Comparison of ENCODE assay signal across 12 cellular contexts in the genomic region with DNA sequence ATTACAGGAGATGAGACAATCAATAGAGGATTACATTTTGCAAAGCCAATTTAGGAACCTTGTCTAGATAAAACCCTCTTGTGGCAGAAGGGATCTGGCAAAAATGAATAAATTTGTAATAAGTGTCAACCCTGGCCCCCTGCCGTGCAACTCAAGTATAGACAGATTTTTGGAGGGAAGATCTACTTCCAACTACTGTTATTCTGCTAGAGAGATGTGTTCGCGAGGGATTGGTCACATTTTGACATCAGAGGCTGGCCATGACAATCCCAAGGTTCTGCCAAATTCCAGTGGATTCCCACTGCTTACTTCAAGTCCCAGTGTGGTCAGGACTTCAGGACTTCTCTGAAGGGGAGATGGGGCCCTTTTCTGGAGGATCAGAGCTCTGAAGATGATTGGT.
A peak's percentile ranks its signal among the peaks of the same experiment; 100 is the strongest.
DNase-seq lines count a peak whose midpoint lies in the region; ATAC-seq, FAIRE-seq and TF ChIP-seq lines count a peak whose summit lies in the region.
"Had no signal": no experiment of that assay in that cellular context is flagged by ENCODE, and none has a peak within 500 bp of the region (broad histone marks: within the 10 kb centered on the region; RNA-seq: fewer than 3 reads in every experiment).

No MANE protein-coding gene starts in this region.

- peak overlapping the region; percentile 25 to 75 for H3K27ac ChIP-seq in liver (ENCODE audit: low read depth in 1 of 2, low read length in 2 of 2)
- H3K27ac ChIP-seq in HepG2 (ENCODE audit: extremely low read length, insufficient read depth, low read length): no peak overlapping the region
- peak overlapping the region; percentile 66 for H3K27ac ChIP-seq in cingulate gyrus (ENCODE audit: low read depth, low read length)

- H3K4me3 ChIP-seq in liver (ENCODE audit: low read depth in 1 of 3, low read length in 3 of 3): no peak overlapping the region
- no peak overlapping the region for H3K4me3 ChIP-seq in HepG2 (replicated peaks in 1 of 3; ENCODE audit: insufficient read depth in 1 of 3, low read depth in 2 of 3, low read length in 3 of 3)

- TF ChIP-seq POLR2A in HepG2 (IDR thresholded peaks at IDR 0.05; ENCODE audit: insufficient read depth in 1 of 2, low read depth in 2 of 2, low read length in 2 of 2): no peak

- no TSS peak for BruUV-seq in HepG2 (replicated peaks; lab: Mats Ljungman, UMichigan)

- in situ Hi-C loops in HepG2 (cut with HindIII; ENCODE audit: extremely low pct_ligation_motif_present, low pct_unique_long_range_greater_than_20kb): no loop called here
- in situ Hi-C loops in G401 (cut with HindIII; ENCODE audit: low sequenced_read_pairs): no loop called here

- peaks cover 21% of the 10 kb centered on the region for H3K27me3 Mint-ChIP-seq in nephron (ENCODE audit: low read depth)
- H3K27me3 Mint-ChIP-seq: T-cell had no signal

- FAIRE-seq in HepG2 (lab: Jason Lieb, UNC): no peak

- no peak for ATAC-seq in HepG2
- ATAC-seq in GM21360 (IDR thresholded peaks at IDR 0.05; ENCODE audit: unreplicated experiment): no peak
- no peak for ATAC-seq in GM21447 (IDR thresholded peaks at IDR 0.05; ENCODE audit: unreplicated experiment)
- ATAC-seq: naive thymus-derived CD4-positive, alpha-beta T cell; T-cell had no signal

- no peaks in the 10 kb centered on the region for H3K9me3 Mint-ChIP-seq in nephron
- H3K9me3 Mint-ChIP-seq: T-cell had no signal

- no peak overlapping the region for H3K4me2 ChIP-seq in HepG2 (ENCODE audit: low read depth, low read length)

- no peak for TF ChIP-seq CTCF in liver (IDR thresholded peaks at IDR 0.05; ENCODE audit: low read depth, low read length, missing input control)
- TF ChIP-seq CTCF in HepG2 (CRISPR knock-in tag; IDR thresholded peaks at IDR 0.05): no peak
- no peak for TF ChIP-seq CTCF in nephron (IDR thresholded peaks at IDR 0.05; ENCODE audit: unreplicated experiment in 3 of 3)

- H3K79me2 ChIP-seq in HepG2 (ENCODE audit: insufficient read depth, low read length): no peaks in the 10 kb centered on the region

- H3K36me3 ChIP-seq in liver (ENCODE audit: control insufficient read depth in 4 of 4, insufficient read depth in 3 of 4, low read depth in 1 of 4, low read length in 3 of 4) (no peaks in the 10 kb centered on the region), HepG2 (replicated peaks in 1 of 2; ENCODE audit: control insufficient read depth in 1 of 2, insufficient read depth in 2 of 2, low read length in 2 of 2) (no peaks in the 10 kb centered on the region)

- DNase-seq in HepG2 (ENCODE audit: low spot score): no peak
- DNase-seq in G401 (ENCODE audit: low spot score): no peak
- no peak for DNase-seq in NCI-H1417 (lab: John Stamatoyannopoulos, UW)
- DNase-seq: naive thymus-derived CD4-positive, alpha-beta T cell; NCI-H510A; T-cell had no signal

- TF ChIP-seq EP300 in HepG2 (IDR thresholded peaks at IDR 0.05; ENCODE audit: low read depth in 2 of 2, low read length in 2 of 2) (no peak), HepG2 (CRISPR knock-in tag; IDR thresholded peaks at IDR 0.05; ENCODE audit: borderline replicate concordance) (no peak)

- no peak overlapping the region for H3K9ac ChIP-seq in liver (ENCODE audit: low read depth in 1 of 2, low read length in 2 of 2)
- no peak overlapping the region for H3K9ac ChIP-seq in HepG2 (ENCODE audit: insufficient read depth, low read depth, low read length)

- intact Hi-C loops in HepG2 (cut with micrococcal nuclease; ENCODE audit: unreplicated experiment): no loop called here

- POLR2A ChIA-PET in HepG2 (lab: Yijun Ruan, JAX): no interaction called here

- H3K4me1 Mint-ChIP-seq in nephron: peaks cover 97% of the 10 kb centered on the region

- 78% methylated on average over 3 of the region's 3 CpGs for WGBS in liver
- WGBS in HepG2 (ENCODE audit: low lambda C conversion rate): 83% methylated on average over 3 of the region's 3 CpGs

- no peaks in the 10 kb centered on the region for H4K20me1 ChIP-seq in HepG2 (ENCODE audit: insufficient read depth, low read length)

- peak overlapping the region; percentile 81 to 99 (median 86) for H3K27ac Mint-ChIP-seq in nephron
- H3K27ac Mint-ChIP-seq: B cell, T-cell had no signal

- H3K27me3 ChIP-seq in liver (ENCODE audit: control insufficient read depth in 4 of 4, insufficient read depth in 4 of 4, low read length in 3 of 4) (no peaks in the 10 kb centered on the region), HepG2 (ENCODE audit: control insufficient read depth in 1 of 2, insufficient read depth in 2 of 2, low read length in 2 of 2) (peaks cover 9 to 37% of the 10 kb centered on the region in 2 experiments; a peak in 4 of 5 replicates)

- H3K36me3 Mint-ChIP-seq in nephron (ENCODE audit: low read depth): peaks cover 4% of the 10 kb centered on the region
- H3K36me3 Mint-ChIP-seq: T-cell had no signal

- CTCF ChIA-PET in HepG2 (lab: Yijun Ruan, JAX; ENCODE audit: low intra/inter-chr PET ratio, low total read pairs): no interaction called here

- TF ChIP-seq RAD21 in liver (IDR thresholded peaks at IDR 0.05): no peak
- no peak for TF ChIP-seq RAD21 in HepG2 (CRISPR knock-in tag; IDR thresholded peaks at IDR 0.05)

- no peak overlapping the region for H2AFZ ChIP-seq in HepG2 (ENCODE audit: low read length)

- no peaks in the 10 kb centered on the region for H3K9me3 ChIP-seq in liver (ENCODE audit: control insufficient read depth in 4 of 4, low read length in 3 of 4)
- H3K9me3 ChIP-seq in HepG2 (ENCODE audit: low read length): no peaks in the 10 kb centered on the region

- peak overlapping the region in 1 of 3 experiments; percentile 14 for H3K4me3 Mint-ChIP-seq in nephron
- H3K4me3 Mint-ChIP-seq: B cell; naive thymus-derived CD4-positive, alpha-beta T cell; T-cell had no signal

- H3K4me1 ChIP-seq in liver (ENCODE audit: control insufficient read depth in 4 of 4, insufficient read depth in 4 of 4, low read length in 3 of 4) (peaks cover 0 to 6% (median 0%) of the 10 kb centered on the region in 4 donors), HepG2 (ENCODE audit: insufficient read depth, low read length) (peaks cover 17% of the 10 kb centered on the region)

TF ChIP-seq in liver, 16 proteins besides CTCF, POLR2A, EP300 and RAD21:
- TF ChIP-seq, protein P1, sequence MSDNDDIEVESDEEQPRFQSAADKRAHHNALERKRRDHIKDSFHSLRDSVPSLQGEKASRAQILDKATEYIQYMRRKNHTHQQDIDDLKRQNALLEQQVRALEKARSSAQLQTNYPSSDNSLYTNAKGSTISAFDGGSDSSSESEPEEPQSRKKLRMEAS (IDR thresholded peaks at IDR 0.05): no peak
- TF ChIP-seq EGR1 (IDR thresholded peaks at IDR 0.05; ENCODE audit: low read depth in 2 of 2): no peak
- TF ChIP-seq RXRA (IDR thresholded peaks at IDR 0.05): no peak
- no peak for TF ChIP-seq FOXA1 (IDR thresholded peaks at IDR 0.05)
- TF ChIP-seq, protein P2, sequence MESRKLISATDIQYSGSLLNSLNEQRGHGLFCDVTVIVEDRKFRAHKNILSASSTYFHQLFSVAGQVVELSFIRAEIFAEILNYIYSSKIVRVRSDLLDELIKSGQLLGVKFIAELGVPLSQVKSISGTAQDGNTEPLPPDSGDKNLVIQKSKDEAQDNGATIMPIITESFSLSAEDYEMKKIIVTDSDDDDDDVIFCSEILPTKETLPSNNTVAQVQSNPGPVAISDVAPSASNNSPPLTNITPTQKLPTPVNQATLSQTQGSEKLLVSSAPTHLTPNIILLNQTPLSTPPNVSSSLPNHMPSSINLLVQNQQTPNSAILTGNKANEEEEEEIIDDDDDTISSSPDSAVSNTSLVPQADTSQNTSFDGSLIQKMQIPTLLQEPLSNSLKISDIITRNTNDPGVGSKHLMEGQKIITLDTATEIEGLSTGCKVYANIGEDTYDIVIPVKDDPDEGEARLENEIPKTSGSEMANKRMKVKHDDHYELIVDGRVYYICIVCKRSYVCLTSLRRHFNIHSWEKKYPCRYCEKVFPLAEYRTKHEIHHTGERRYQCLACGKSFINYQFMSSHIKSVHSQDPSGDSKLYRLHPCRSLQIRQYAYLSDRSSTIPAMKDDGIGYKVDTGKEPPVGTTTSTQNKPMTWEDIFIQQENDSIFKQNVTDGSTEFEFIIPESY (IDR thresholded peaks at IDR 0.05): no peak
- TF ChIP-seq YY1 (IDR thresholded peaks at IDR 0.05): no peak
- no peak for TF ChIP-seq NR2F2 (IDR thresholded peaks at IDR 0.05)
- TF ChIP-seq ATF3 (IDR thresholded peaks at IDR 0.05): no peak
- TF ChIP-seq JUND (IDR thresholded peaks at IDR 0.05): no peak

TF ChIP-seq in HepG2, 621 proteins besides CTCF, POLR2A, EP300 and RAD21:
- TF ChIP-seq ZNF629 (CRISPR knock-in tag; conservative IDR thresholded peaks at IDR 0.05): no peak
- no peak for TF ChIP-seq ZNF3 (CRISPR knock-in tag; IDR thresholded peaks at IDR 0.05)
- TF ChIP-seq CBX2 (IDR thresholded peaks at IDR 0.05; ENCODE audit: low read depth, low read length): no peak
- TF ChIP-seq CBX2 (CRISPR knock-in tag; IDR thresholded peaks at IDR 0.05; ENCODE audit: low read depth): no peak
- TF ChIP-seq ZBTB38 (CRISPR knock-in tag; IDR thresholded peaks at IDR 0.05): no peak
- no peak for TF ChIP-seq SRF (IDR thresholded peaks at IDR 0.05; ENCODE audit: low read depth, low read length)
- no peak for TF ChIP-seq ZFP62 (CRISPR knock-in tag; IDR thresholded peaks at IDR 0.05)
- TF ChIP-seq, protein P3, sequence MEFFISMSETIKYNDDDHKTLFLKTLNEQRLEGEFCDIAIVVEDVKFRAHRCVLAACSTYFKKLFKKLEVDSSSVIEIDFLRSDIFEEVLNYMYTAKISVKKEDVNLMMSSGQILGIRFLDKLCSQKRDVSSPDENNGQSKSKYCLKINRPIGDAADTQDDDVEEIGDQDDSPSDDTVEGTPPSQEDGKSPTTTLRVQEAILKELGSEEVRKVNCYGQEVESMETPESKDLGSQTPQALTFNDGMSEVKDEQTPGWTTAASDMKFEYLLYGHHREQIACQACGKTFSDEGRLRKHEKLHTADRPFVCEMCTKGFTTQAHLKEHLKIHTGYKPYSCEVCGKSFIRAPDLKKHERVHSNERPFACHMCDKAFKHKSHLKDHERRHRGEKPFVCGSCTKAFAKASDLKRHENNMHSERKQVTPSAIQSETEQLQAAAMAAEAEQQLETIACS (CRISPR knock-in tag; IDR thresholded peaks at IDR 0.05): no peak
- TF ChIP-seq CBFB (CRISPR knock-in tag; IDR thresholded peaks at IDR 0.05): no peak
- TF ChIP-seq ZSCAN12 (CRISPR knock-in tag; IDR thresholded peaks at IDR 0.05): no peak
- no peak for TF ChIP-seq NCOA2 (CRISPR knock-in tag; IDR thresholded peaks at IDR 0.05)
TF ChIP-seq in HepG2: peak in this region for 0.
